7 cellular contexts compared by ENCODE assay signal in the genomic region with DNA sequence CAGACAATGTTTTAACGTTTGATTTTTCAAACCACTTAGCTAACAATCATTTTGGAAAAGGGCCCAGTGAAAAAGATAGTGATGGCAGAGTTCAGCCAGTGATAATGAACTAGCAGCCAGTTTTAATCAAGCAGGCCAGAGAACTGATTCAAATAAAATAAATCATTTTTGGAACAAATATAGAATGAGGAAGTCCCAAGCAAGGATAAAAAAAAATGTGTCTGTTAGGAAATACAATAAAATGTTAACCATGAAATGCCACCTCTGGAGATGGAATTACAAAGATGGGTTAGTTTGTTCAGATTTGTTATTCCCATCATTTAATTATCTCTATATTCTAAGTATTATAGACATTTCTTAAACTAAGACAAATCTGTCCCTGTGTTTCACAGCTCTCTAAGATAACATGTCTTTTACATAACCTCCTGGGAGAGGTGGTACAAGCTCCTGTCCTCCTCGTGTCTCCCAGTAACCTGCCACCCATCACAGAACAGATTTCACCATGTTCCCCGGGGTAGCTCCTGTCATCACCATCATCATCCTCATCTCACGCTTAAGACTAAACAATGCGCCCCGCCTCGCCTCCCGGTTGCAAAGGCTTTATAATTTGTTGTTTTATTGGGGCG. TPM values are rescaled to one million over a fixed set of nuclear protein-coding genes. Genes with fewer than 3 reads are reported as not detected.
DNase-seq lines count a peak whose midpoint lies in the region; ATAC-seq and TF ChIP-seq lines count a peak whose summit lies in the region.

No MANE protein-coding gene starts in this region.

- no peaks in the 10 kb centered on the region for H3K9me3 ChIP-seq in right atrium auricular region
- no peaks in the 10 kb centered on the region for H3K9me3 ChIP-seq in spleen

- H3K4me1 ChIP-seq in right atrium auricular region (peaks cover 0 to 35% of the 10 kb centered on the region in 2 donors), spleen (peaks cover 20 to 66% (median 53%) of the 10 kb centered on the region in 6 donors)

- H3K36me3 ChIP-seq in right atrium auricular region: no peaks in the 10 kb centered on the region
- no peaks in the 10 kb centered on the region for H3K36me3 ChIP-seq in spleen

- intact Hi-C loops in spleen (cut with DNase I; ENCODE audit: low total_unique reads): loop anchor here (10.0 kb wide), 2 partner anchors 62 to 212 kb away; partner anchors contain the start of gene DAPK2
- intact Hi-C loops in left colon (cut with DNase I, micrococcal nuclease): no loop called here

- H3K9me3 Mint-ChIP-seq in activated T-helper 17 cell treated with anti-CD3 and anti-CD28 coated beads, Interleukin-2, amount 50 U/mL, for 72 hours: no peaks in the 10 kb centered on the region

- TF ChIP-seq POLR2A in spleen (IDR thresholded peaks at IDR 0.05): no peak

- ATAC-seq in GM18498 (IDR thresholded peaks at IDR 0.05; ENCODE audit: unreplicated experiment) (peak; percentile 16), HG03280 (IDR thresholded peaks at IDR 0.05; ENCODE audit: unreplicated experiment) (peak; percentile 6), left colon (no peak)
- peak; percentile 24 for ATAC-seq in activated T-helper 17 cell treated with anti-CD3 and anti-CD28 coated beads, Interleukin-2, amount 50 U/mL, for 72 hours (replicated peaks)

- TF ChIP-seq CTCF in right atrium auricular region (IDR thresholded peaks at IDR 0.05) (no peak), spleen (IDR thresholded peaks at IDR 0.05 in 8 of 11, conservative IDR thresholded peaks at IDR 0.05 in 3 of 11) (no peak)

- no peaks in the 10 kb centered on the region for H3K27me3 Mint-ChIP-seq in activated T-helper 17 cell treated with anti-CD3 and anti-CD28 coated beads, Interleukin-2, amount 50 U/mL, for 72 hours

- H3K4me3 ChIP-seq in right atrium auricular region (peak overlapping the region; percentile 71 to 98), spleen (peak overlapping the region; percentile 71 to 90 (median 80))

- H3K4me3 Mint-ChIP-seq in activated T-helper 17 cell treated with anti-CD3 and anti-CD28 coated beads, Interleukin-2, amount 50 U/mL, for 72 hours: peak overlapping the region; percentile 90

- H3K4me1 Mint-ChIP-seq in activated T-helper 17 cell treated with anti-CD3 and anti-CD28 coated beads, Interleukin-2, amount 50 U/mL, for 72 hours: peaks cover 25% of the 10 kb centered on the region

- WGBS in spleen, 5 donors: 0 to 2% (median 0%) methylated on average over 9 of the region's 9 CpGs

- DNase-seq in right atrium auricular region (ENCODE audit: low spot score) (no peak), spleen (no peak), left colon (no peak), retina (no peak)

- H3K27ac ChIP-seq in right atrium auricular region (peak overlapping the region; percentile 93 to 98), spleen (peak overlapping the region; percentile 93 to 98 (median 96))

- peak overlapping the region; percentile 87 for H3K27ac Mint-ChIP-seq in activated T-helper 17 cell treated with anti-CD3 and anti-CD28 coated beads, Interleukin-2, amount 50 U/mL, for 72 hours

- H3K36me3 Mint-ChIP-seq in activated T-helper 17 cell treated with anti-CD3 and anti-CD28 coated beads, Interleukin-2, amount 50 U/mL, for 72 hours (ENCODE audit: low read depth): peaks cover 5% of the 10 kb centered on the region

- no peaks in the 10 kb centered on the region for H3K27me3 ChIP-seq in right atrium auricular region
- no peaks in the 10 kb centered on the region for H3K27me3 ChIP-seq in spleen (replicated peaks in 1 of 7)

RNA-seq across cellular contexts. Expression of gene HERC1, which starts 1.0 kb away (rescaled TPM):
- 10 to 100 TPM; 55.2 to 56.7 TPM for total RNA-seq in activated T-helper 17 cell treated with anti-CD3 and anti-CD28 coated beads, Interleukin-2, amount 50 U/mL, for 72 hours
- 100 to 1,000 TPM in 1 of 2 donors, 10 to 100 TPM in 1; 96.9 to 120 TPM for total RNA-seq in right atrium auricular region
- total RNA-seq in spleen: 100 to 1,000 TPM; 157 to 203 (median 178) TPM
- polyA plus RNA-seq in spleen: 10 to 100 TPM; 18.7 to 27.8 (median 18.8) TPM
- total RNA-seq in left colon: 10 to 100 TPM; 55.0 to 57.7 TPM
